ENCODE assay signal across 22 cellular contexts in the genomic region with DNA sequence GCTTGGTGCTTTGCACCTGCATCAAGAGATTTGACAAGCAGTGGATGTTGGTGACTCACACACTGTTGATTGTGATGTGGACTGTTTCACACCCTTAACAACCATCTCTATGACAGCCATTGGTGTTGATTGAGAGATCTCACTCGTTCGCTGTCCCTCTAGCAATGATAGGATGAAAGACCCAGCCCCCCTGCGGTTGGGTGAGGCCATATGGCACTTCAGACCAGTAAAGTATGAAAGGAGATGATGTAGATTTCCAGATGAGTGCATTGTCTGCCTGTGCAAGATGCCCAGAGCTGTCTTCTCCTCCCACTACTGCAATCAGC.
DNase-seq lines count a peak whose midpoint lies in the region; ATAC-seq, FAIRE-seq and TF ChIP-seq lines count a peak whose summit lies in the region.
"Had no signal": no experiment of that assay in that cellular context is flagged by ENCODE, and none has a peak within 500 bp of the region (broad histone marks: within the 10 kb centered on the region; RNA-seq: fewer than 3 reads in every experiment).

No MANE protein-coding gene starts in this region.

- no peak overlapping the region for H3K18ac ChIP-seq in H9 (ENCODE audit: insufficient read length, low read depth, low read length)

- H3K4me2 ChIP-seq in astrocyte (ENCODE audit: low read length), result no peak overlapping the region
- H3K4me2 ChIP-seq in H9 (ENCODE audit: insufficient read depth, insufficient read length, low read length), result no peak overlapping the region
- H3K4me2 ChIP-seq: KMS-11, smooth muscle cell had no signal

- H3K14ac ChIP-seq in H9 (ENCODE audit: insufficient read depth, low read length), result no peak overlapping the region; the same call in 1 of the 2 replicates

- no peak overlapping the region for H2BK12ac ChIP-seq in H9 (ENCODE audit: insufficient read length, low read depth, low read length)

- H2BK120ac ChIP-seq in H9 (ENCODE audit: low read depth, low read length, poor library complexity, severe bottlenecking), result no peak overlapping the region

- H3K27me3 Mint-ChIP-seq in astrocyte (ENCODE audit: low read depth, unreplicated experiment) (no peaks in the 10 kb centered on the region), H9 (ENCODE audit: low read depth) (peaks cover 1% of the 10 kb centered on the region; the same call in 1 of the 2 replicates), nephron progenitor cell (ENCODE audit: low read depth, poor library complexity) (peaks cover 5% of the 10 kb centered on the region)
- H3K27me3 Mint-ChIP-seq: naive thymus-derived CD4-positive, alpha-beta T cell had no signal

- H3K4me3 Mint-ChIP-seq in astrocyte (ENCODE audit: unreplicated experiment) (no peak overlapping the region), H9 (no peak overlapping the region), nephron progenitor cell (no peak overlapping the region)
- H3K4me3 Mint-ChIP-seq: activated naive CD4-positive, alpha-beta T cell treated with anti-CD3 and anti-CD28 coated beads for 36 hours; naive thymus-derived CD4-positive, alpha-beta T cell had no signal

- FAIRE-seq in astrocyte (lab: Jason Lieb, UNC) (no peak), small intestine (lab: Jason Lieb, UNC) (no peak)
- FAIRE-seq: G401.6, GM12891, H54 had no signal

- H3T11ph ChIP-seq in H9 (ENCODE audit: low read length), result no peak overlapping the region

- 18 to 70% (median 37%) methylated on average over 3 of the region's 3 CpGs for WGBS in small intestine, 3 donors
- WGBS in H9 (ENCODE audit: extremely low coverage, insufficient read length, low lambda C conversion rate), result no CpG with 5 or more reads among the region's 3 CpGs

- H2AK5ac ChIP-seq in H9 (ENCODE audit: insufficient read length, low read length), result no peak overlapping the region

- H3K79me2 ChIP-seq in astrocyte (ENCODE audit: insufficient read depth, low read length) (no peaks in the 10 kb centered on the region), H9 (ENCODE audit: insufficient read depth, low read length) (no peaks in the 10 kb centered on the region)

- DNase-seq in M059J (ENCODE audit: low read depth) (peak; percentile 18), astrocyte (ENCODE audit: low read depth) (no peak), small intestine (peak; percentile 90), H9 (no peak), nephron progenitor cell (no peak), retina (no peak)
- DNase-seq: activated CD4-positive, alpha-beta T cell treated with anti-CD3 and anti-CD28 coated beads, Interleukin-2, amount 50 U/mL, for 1 hour; activated naive CD4-positive, alpha-beta T cell treated with anti-CD3 and anti-CD28 coated beads for 36 hours; anterior cingulate cortex; Caco-2; effector CD4-positive, alpha-beta T cell; naive thymus-derived CD4-positive, alpha-beta T cell; NCI-H1092; stimulated activated CD4-positive, alpha-beta T cell treated with anti-CD3 and anti-CD28 coated beads, Interleukin-4, amount 100 ng/mL, for 4 hours; substantia nigra had no signal

- ATAC-seq in GM21381 (IDR thresholded peaks at IDR 0.05; ENCODE audit: unreplicated experiment), result peak; percentile 10
- ATAC-seq: naive thymus-derived CD4-positive, alpha-beta T cell had no signal

- H3K9me3 ChIP-seq in astrocyte (ENCODE audit: insufficient read depth, low read depth, low read length) (no peaks in the 10 kb centered on the region), small intestine (ENCODE audit: control insufficient read depth, low read depth) (no peaks in the 10 kb centered on the region), H9 (ENCODE audit: control insufficient read depth, low read depth, low read length) (no peaks in the 10 kb centered on the region)
- H3K9me3 ChIP-seq: Caco-2 had no signal

- H3K23me2 ChIP-seq in H9 (ENCODE audit: insufficient read length, low read depth, low read length, poor library complexity, severe bottlenecking), result no peaks in the 10 kb centered on the region

- H2AFZ ChIP-seq in astrocyte (ENCODE audit: low read depth, low read length) (no peak overlapping the region), H9 (ENCODE audit: low read length) (no peak overlapping the region)

- no peak for TF ChIP-seq CTCF in astrocyte (IDR thresholded peaks at IDR 0.05; ENCODE audit: insufficient read depth, low read depth, low read length)
- no peak for TF ChIP-seq CTCF in H9 (conservative IDR thresholded peaks at IDR 0.05)
- TF ChIP-seq CTCF in nephron progenitor cell (IDR thresholded peaks at IDR 0.05), result no peak

- H3K9ac ChIP-seq in astrocyte (ENCODE audit: low read length) (no peak overlapping the region), H9 (ENCODE audit: extremely low read depth, insufficient read length, low read length) (no peak overlapping the region)
- H3K9ac ChIP-seq: KMS-11 had no signal

- H2BK5ac ChIP-seq in H9 (ENCODE audit: insufficient read length, low read length), result no peak overlapping the region

- no peak overlapping the region for H3K23ac ChIP-seq in H9 (ENCODE audit: insufficient read length, low read depth, low read length)

- no peaks in the 10 kb centered on the region for H3K79me1 ChIP-seq in H9 (ENCODE audit: insufficient read depth, low read depth, low read length, poor library complexity, severe bottlenecking)

- H3K4ac ChIP-seq in H9 (ENCODE audit: low read depth, low read length), result no peak overlapping the region

- H4K5ac ChIP-seq in H9 (ENCODE audit: insufficient read length, low read depth, low read length), result no peak overlapping the region

- peak overlapping the region; percentile 69 for H3K27ac Mint-ChIP-seq in astrocyte (ENCODE audit: unreplicated experiment)
- no peak overlapping the region for H3K27ac Mint-ChIP-seq in H9
- H3K27ac Mint-ChIP-seq in nephron progenitor cell, result no peak overlapping the region
- H3K27ac Mint-ChIP-seq: activated naive CD4-positive, alpha-beta T cell treated with anti-CD3 and anti-CD28 coated beads for 36 hours; naive thymus-derived CD4-positive, alpha-beta T cell had no signal

- no peaks in the 10 kb centered on the region for H3K9me3 Mint-ChIP-seq in astrocyte (ENCODE audit: unreplicated experiment)
- no peaks in the 10 kb centered on the region for H3K9me3 Mint-ChIP-seq in H9
- H3K9me3 Mint-ChIP-seq in nephron progenitor cell, result no peaks in the 10 kb centered on the region
- H3K9me3 Mint-ChIP-seq: activated naive CD4-positive, alpha-beta T cell treated with anti-CD3 and anti-CD28 coated beads for 36 hours; naive thymus-derived CD4-positive, alpha-beta T cell had no signal

- H3K56ac ChIP-seq in H9 (ENCODE audit: insufficient read length, low read depth, low read length), result no peak overlapping the region

- H2BK15ac ChIP-seq in H9 (ENCODE audit: low read depth, low read length), result no peak overlapping the region

- H3K36me3 Mint-ChIP-seq in astrocyte (ENCODE audit: low read depth, unreplicated experiment) (no peaks in the 10 kb centered on the region), H9 (ENCODE audit: insufficient read depth in 1 of 3, low read depth in 3 of 3) (no peaks in the 10 kb centered on the region), nephron progenitor cell (ENCODE audit: low read depth) (no peaks in the 10 kb centered on the region)
- H3K36me3 Mint-ChIP-seq: naive thymus-derived CD4-positive, alpha-beta T cell had no signal

- H2BK20ac ChIP-seq in H9 (ENCODE audit: low read depth, low read length, poor library complexity, severe bottlenecking), result no peak overlapping the region

- H3K4me1 ChIP-seq in astrocyte (ENCODE audit: insufficient read depth, low read length) (no peaks in the 10 kb centered on the region), small intestine (ENCODE audit: control insufficient read depth in 2 of 2, insufficient read depth in 1 of 2, low read depth in 1 of 2, low read length in 1 of 2) (peaks cover 0 to 13% of the 10 kb centered on the region in 2 donors), H9 (ENCODE audit: insufficient read depth, low read length) (no peaks in the 10 kb centered on the region)

- H3K27me3 ChIP-seq in astrocyte (ENCODE audit: insufficient read depth, low read length), result peaks cover 5% of the 10 kb centered on the region
- H3K27me3 ChIP-seq in small intestine (ENCODE audit: control insufficient read depth in 2 of 2, insufficient read depth in 2 of 2, low read length in 2 of 2), result no peaks in the 10 kb centered on the region
- no peaks in the 10 kb centered on the region for H3K27me3 ChIP-seq in H9 (ENCODE audit: insufficient read depth, low read length)

- H4K91ac ChIP-seq in H9 (ENCODE audit: insufficient read length, low read depth, low read length), result no peak overlapping the region

- H3K4me1 Mint-ChIP-seq in astrocyte (ENCODE audit: low read depth, unreplicated experiment) (no peaks in the 10 kb centered on the region), H9 (peaks cover 0 to 6% of the 10 kb centered on the region in 2 experiments; a peak in 3 of 4 replicates), nephron progenitor cell (peaks cover 9% of the 10 kb centered on the region)
- H3K4me1 Mint-ChIP-seq: naive thymus-derived CD4-positive, alpha-beta T cell had no signal

- H3K27ac ChIP-seq in astrocyte (ENCODE audit: low read depth, low read length) (no peak overlapping the region), small intestine (ENCODE audit: low read depth in 1 of 2, low read length in 1 of 2) (peak overlapping the region; percentile 9 to 47), H9 (ENCODE audit: insufficient read length, low read depth, low read length) (no peak overlapping the region)
- H3K27ac ChIP-seq: KMS-11 had no signal

- H4K20me1 ChIP-seq in astrocyte (ENCODE audit: insufficient read depth, low read length), result no peaks in the 10 kb centered on the region
- no peaks in the 10 kb centered on the region for H4K20me1 ChIP-seq in H9 (ENCODE audit: control insufficient read depth, insufficient read depth, insufficient read length)

- H3K36me3 ChIP-seq in astrocyte (ENCODE audit: insufficient read depth, low read length) (no peaks in the 10 kb centered on the region), small intestine (ENCODE audit: control insufficient read depth in 2 of 2, insufficient read depth in 2 of 2, low read length in 2 of 2) (no peaks in the 10 kb centered on the region)

- no peak overlapping the region for H4K8ac ChIP-seq in H9 (replicated peaks; ENCODE audit: insufficient read length, low read depth, low read length)

- H3K4me3 ChIP-seq in astrocyte (ENCODE audit: insufficient read depth, low read depth, low read length) (no peak overlapping the region), small intestine (ENCODE audit: low read depth in 1 of 2, low read length in 2 of 2) (no peak overlapping the region)
- H3K4me3 ChIP-seq: lung, smooth muscle cell had no signal

Comparison
In these comparisons a context has a peak if more than half of its experiments do, and no peak if none do; other contexts are left out.
1. DNase-seq: peak in M059J (single experiment) and small intestine (single experiment); none in astrocyte (single experiment), H9 (single experiment), nephron progenitor cell (single experiment) and retina (single experiment).
2. H3K27ac ChIP-seq: peak in small intestine (2 of 2); none in astrocyte (single experiment) and H9 (single experiment).